8 cellular contexts compared by ENCODE assay signal in the genomic region with DNA sequence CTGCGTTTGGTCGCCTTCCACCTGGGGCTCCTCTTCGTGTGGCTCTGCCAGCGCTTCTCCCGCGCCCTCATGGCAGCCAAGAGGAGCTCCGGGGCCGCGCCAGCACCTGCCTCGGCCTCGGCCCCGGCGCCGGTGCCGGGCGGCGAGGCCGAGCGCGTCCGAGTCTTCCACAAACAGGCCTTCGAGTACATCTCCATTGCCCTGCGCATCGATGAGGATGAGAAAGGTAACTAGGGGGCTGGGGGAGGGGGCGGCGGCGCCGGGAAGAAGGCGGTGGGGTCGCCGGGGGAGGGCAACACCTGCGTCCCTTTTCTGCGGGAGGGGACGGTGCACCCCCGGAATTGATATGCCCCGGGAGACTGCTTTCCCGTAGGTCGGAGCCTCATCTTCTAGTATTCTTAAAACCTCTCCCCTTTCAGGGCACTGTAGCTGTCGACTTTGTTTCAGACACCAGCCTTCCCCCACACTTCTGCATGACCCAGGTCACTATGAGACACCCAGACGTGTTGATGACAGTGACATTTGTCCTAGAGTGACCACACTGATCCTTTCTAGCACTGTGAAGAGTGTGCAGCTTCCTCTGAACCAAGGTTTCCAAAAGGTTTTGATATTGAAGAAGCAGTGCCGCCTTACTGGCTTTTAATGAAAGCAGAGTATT. TPM values are rescaled to one million over a fixed set of nuclear protein-coding genes. Genes with fewer than 3 reads are reported as not detected.
DNase-seq lines count a peak whose midpoint lies in the region; ATAC-seq and TF ChIP-seq lines count a peak whose summit lies in the region.

No MANE protein-coding gene starts in this region.

- H3K36me3 Mint-ChIP-seq in MCF 10A (ENCODE audit: insufficient read depth, unreplicated experiment), result peaks cover 23% of the 10 kb centered on the region
- H3K36me3 Mint-ChIP-seq in stimulated activated naive B cell treated with anti-CD40 and anti-IgM and Interleukin-4, amounts not matched to agents 10 μg/mL and 1 μg/mL and 100 μg/mL, for 72 hours, result peaks cover 3% of the 10 kb centered on the region in 2 donors

- H3K36me3 ChIP-seq in OCI-LY1 (ENCODE audit: insufficient read depth, low read length), result no peaks in the 10 kb centered on the region

- H3K9me2 ChIP-seq in OCI-LY1 (ENCODE audit: low read depth, low read length), result no peaks in the 10 kb centered on the region

- H3K4me3 ChIP-seq in OCI-LY1 (ENCODE audit: low read depth, low read length, poor library complexity, severe bottlenecking), result peak overlapping the region; percentile 69

- H3K4me1 ChIP-seq in OCI-LY1 (ENCODE audit: insufficient read depth, low read length, severe bottlenecking), result peaks cover 28% of the 10 kb centered on the region

- POLR2A ChIA-PET in MCF 10A (lab: Yijun Ruan, JAX), result interaction anchor here (0.6 to 5.8 kb wide), 17 partner anchors 9 to 1347 kb away, joined by 3 to 129 read pairs (median 4); a partner anchor contains a TSS

- intact Hi-C loops in MCF 10A (cut with micrococcal nuclease), result loop anchor here (5.0 to 10.0 kb wide), 2 partner anchors 101 to 652 kb away; a partner anchor contains a TSS

- TF ChIP-seq CTCF in OCI-LY1 (IDR thresholded peaks at IDR 0.05; ENCODE audit: low read length) (no peak), MCF 10A (IDR thresholded peaks at IDR 0.05; ENCODE audit: unreplicated experiment) (no peak)

- H2AFZ ChIP-seq in OCI-LY1 (ENCODE audit: low read length), result no peak overlapping the region

- H3K9me3 Mint-ChIP-seq in MCF 10A (ENCODE audit: unreplicated experiment), result no peaks in the 10 kb centered on the region
- H3K9me3 Mint-ChIP-seq in stimulated activated naive B cell treated with anti-CD40 and anti-IgM and Interleukin-4, amounts not matched to agents 10 μg/mL and 1 μg/mL and 100 μg/mL, for 72 hours, result no peaks in the 10 kb centered on the region

- H3K79me2 ChIP-seq in OCI-LY1 (ENCODE audit: insufficient read depth, low read length), result peaks cover 11% of the 10 kb centered on the region; the same call in 1 of the 2 replicates

- peaks cover 16% of the 10 kb centered on the region for H3K4me1 Mint-ChIP-seq in MCF 10A (ENCODE audit: insufficient read depth, unreplicated experiment)
- H3K4me1 Mint-ChIP-seq in stimulated activated naive B cell treated with anti-CD40 and anti-IgM and Interleukin-4, amounts not matched to agents 10 μg/mL and 1 μg/mL and 100 μg/mL, for 72 hours, result peaks cover 14 to 38% of the 10 kb centered on the region in 2 donors

- no TSS peak for BruUV-seq in MCF 10A (replicated peaks; lab: Mats Ljungman, UMichigan)

- H3K4me2 ChIP-seq in OCI-LY1 (ENCODE audit: low read length), result peak overlapping the region; percentile 95

- peak overlapping the region; percentile 80 for H3K9ac ChIP-seq in OCI-LY1 (ENCODE audit: low read length)

- peak overlapping the region; percentile 94 for H3K27ac Mint-ChIP-seq in MCF 10A (ENCODE audit: low read depth, unreplicated experiment)
- H3K27ac Mint-ChIP-seq in stimulated activated naive B cell treated with anti-CD40 and anti-IgM and Interleukin-4, amounts not matched to agents 10 μg/mL and 1 μg/mL and 100 μg/mL, for 72 hours, result peak overlapping the region; percentile 87

- H3K27me3 ChIP-seq in OCI-LY1 (ENCODE audit: insufficient read depth, low read length) (no peaks in the 10 kb centered on the region), layer of hippocampus (ENCODE audit: control insufficient read depth, insufficient read depth, low read length) (no peaks in the 10 kb centered on the region)

- no peaks in the 10 kb centered on the region for H4K20me1 ChIP-seq in OCI-LY1 (ENCODE audit: insufficient read depth, low read length)

- CTCF ChIA-PET in MCF 10A (lab: Yijun Ruan, JAX), result interaction anchor here (0.6 to 2.2 kb wide), 7 partner anchors 26 to 730 kb away, joined by 3 to 7 read pairs (median 3); a partner anchor contains a TSS

- peak overlapping the region; percentile 98 for H3K4me3 Mint-ChIP-seq in MCF 10A (ENCODE audit: unreplicated experiment)
- H3K4me3 Mint-ChIP-seq in stimulated activated naive B cell treated with anti-CD40 and anti-IgM and Interleukin-4, amounts not matched to agents 10 μg/mL and 1 μg/mL and 100 μg/mL, for 72 hours, result peak overlapping the region; percentile 92 to 97

- no peaks in the 10 kb centered on the region for H3K27me3 Mint-ChIP-seq in MCF 10A (ENCODE audit: insufficient read depth, unreplicated experiment)
- H3K27me3 Mint-ChIP-seq in stimulated activated naive B cell treated with anti-CD40 and anti-IgM and Interleukin-4, amounts not matched to agents 10 μg/mL and 1 μg/mL and 100 μg/mL, for 72 hours, result no peaks in the 10 kb centered on the region

- H3K27ac ChIP-seq in OCI-LY1 (ENCODE audit: low read depth, low read length, poor library complexity, severe bottlenecking), result peak overlapping the region; percentile 74
- H3K27ac ChIP-seq in layer of hippocampus (ENCODE audit: low read depth, low read length), result peak overlapping the region; percentile 91

- H3K9me3 ChIP-seq in OCI-LY1 (ENCODE audit: low read length), result no peaks in the 10 kb centered on the region

- ATAC-seq in HG02623 (IDR thresholded peaks at IDR 0.05; ENCODE audit: unreplicated experiment), result peak; percentile 2
- peak; percentile 10 to 12 for ATAC-seq in stimulated activated naive B cell treated with anti-CD40 and anti-IgM and Interleukin-4, amounts not matched to agents 10 μg/mL and 1 μg/mL and 100 μg/mL, for 72 hours (replicated peaks)
- ATAC-seq in HG03097 (IDR thresholded peaks at IDR 0.05; ENCODE audit: low FRiP score, unreplicated experiment), result no peak

- H3F3A ChIP-seq in OCI-LY1 (ENCODE audit: insufficient read depth, low read length), result no peaks in the 10 kb centered on the region

- DNase-seq in NCI-H2227 (lab: John Stamatoyannopoulos, UW; ENCODE audit: unreplicated experiment), result peak; percentile 41
- DNase-seq in NCI-H2227 treated with DMSO at 0.1 percent for 48 hours (lab: John Stamatoyannopoulos, UW), result no peak
- peak; percentile 14 for DNase-seq in MCF 10A (ENCODE audit: unreplicated experiment)
- DNase-seq in stimulated activated naive B cell treated with anti-CD40 and anti-IgM and Interleukin-4, amounts not matched to agents 10 μg/mL and 1 μg/mL and 100 μg/mL, for 72 hours, result peak; percentile 10

RNA-seq across cellular contexts. Expression of a gene that starts 0.8 kb away (rescaled TPM):
- total RNA-seq in MCF 10A (2022), result 20.4 and 23.8 TPM in 2 replicates

RNA-seq across cellular contexts. Expression of a gene that starts 24.5 kb away (rescaled TPM):
- 52.1 and 54.7 TPM in 2 replicates for total RNA-seq in MCF 10A (2022)

RNA-seq across cellular contexts. Expression of a gene that starts 53.3 kb away (rescaled TPM):
- total RNA-seq in MCF 10A (2022), result 43.0 and 54.6 TPM in 2 replicates
